21 cellular contexts compared by ENCODE assay signal in the genomic region with DNA sequence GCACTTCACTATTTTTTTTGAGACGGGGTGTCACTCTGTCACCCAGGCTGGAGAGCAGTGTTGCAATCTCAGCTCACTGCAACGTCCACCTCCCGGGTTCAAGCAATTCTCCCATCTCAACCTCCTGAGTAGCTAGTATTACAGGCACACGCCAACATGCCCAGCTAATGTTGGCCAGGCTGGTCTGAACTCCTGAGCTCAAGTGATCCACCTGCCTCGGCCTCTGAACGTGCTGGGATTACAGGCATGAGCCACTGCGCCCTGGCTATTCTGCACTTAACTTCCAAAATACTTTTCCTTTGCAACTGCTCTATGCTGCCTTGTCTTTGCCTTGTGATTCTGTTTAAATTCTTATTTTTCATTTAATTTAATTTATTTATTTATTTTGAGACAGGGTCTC.
DNase-seq lines count a peak whose midpoint lies in the region; ATAC-seq, FAIRE-seq and TF ChIP-seq lines count a peak whose summit lies in the region.
"Had no signal": no experiment of that assay in that cellular context is flagged by ENCODE, and none has a peak within 500 bp of the region (broad histone marks: within the 10 kb centered on the region; RNA-seq: fewer than 3 reads in every experiment).

No MANE protein-coding gene starts in this region.

- no peaks in the 10 kb centered on the region for H3K36me3 ChIP-seq in bronchial epithelial cell (ENCODE audit: control insufficient read depth, insufficient read depth, low read length)
- no peaks in the 10 kb centered on the region for H3K36me3 ChIP-seq in spleen
- no peaks in the 10 kb centered on the region for H3K36me3 ChIP-seq in kidney (ENCODE audit: control insufficient read depth in 1 of 2, insufficient read depth in 2 of 2, low read length in 2 of 2)
- H3K36me3 ChIP-seq in Karpas-422 (ENCODE audit: insufficient read depth, low read length) = no peaks in the 10 kb centered on the region
- H3K36me3 ChIP-seq: HAP-1 had no signal

- H3K79me2 ChIP-seq in Karpas-422 (ENCODE audit: low read length) = no peaks in the 10 kb centered on the region

- H3K27ac ChIP-seq in coronary artery = no peak overlapping the region
- no peak overlapping the region for H3K27ac ChIP-seq in spleen
- H3K27ac ChIP-seq in kidney (ENCODE audit: low read depth in 2 of 2, low read length in 2 of 2) = no peak overlapping the region
- no peak overlapping the region for H3K27ac ChIP-seq in Karpas-422 (ENCODE audit: low read length)

- CTCF ChIA-PET in activated naive CD4-positive, alpha-beta T cell treated with anti-CD3 and anti-CD28 coated beads, Interleukin-2, amount 10 ng/mL, durations not matched to agents 7 days and 5 days (lab: Charles Lee) = no interaction called here

- no peaks in the 10 kb centered on the region for H3K9me2 ChIP-seq in Karpas-422 (replicated peaks; ENCODE audit: insufficient read depth, low read length)

- no peaks in the 10 kb centered on the region for H3K4me1 Mint-ChIP-seq in activated naive CD4-positive, alpha-beta T cell treated with anti-CD3 and anti-CD28 coated beads, Interleukin-2, amount 10 ng/mL, durations not matched to agents 7 days and 5 days
- H3K4me1 Mint-ChIP-seq: CD4-positive, alpha-beta memory T cell had no signal

- H3K9ac ChIP-seq in kidney (ENCODE audit: low read length in 2 of 2) (no peak overlapping the region), Karpas-422 (ENCODE audit: low read length) (no peak overlapping the region)

- ATAC-seq in omental fat pad (ENCODE audit: low FRiP score) (no peak), GM21619 (IDR thresholded peaks at IDR 0.05; ENCODE audit: unreplicated experiment) (no peak)

- TF ChIP-seq POLR2A in spleen (IDR thresholded peaks at IDR 0.05) = no peak

- no peak overlapping the region for H3K4me3 ChIP-seq in bronchial epithelial cell (ENCODE audit: low read depth, low read length)
- no peak overlapping the region for H3K4me3 ChIP-seq in coronary artery
- H3K4me3 ChIP-seq in spleen = no peak overlapping the region
- no peak overlapping the region for H3K4me3 ChIP-seq in kidney (ENCODE audit: low read length in 2 of 2)
- no peak overlapping the region for H3K4me3 ChIP-seq in Karpas-422 (ENCODE audit: low read length)
- H3K4me3 ChIP-seq: HAP-1 had no signal

- H3K27me3 ChIP-seq in bronchial epithelial cell (ENCODE audit: control insufficient read depth, insufficient read depth, low read length) (no peaks in the 10 kb centered on the region), spleen (replicated peaks in 1 of 7) (no peaks in the 10 kb centered on the region), Karpas-422 (ENCODE audit: low read length) (no peaks in the 10 kb centered on the region)

- H3K4me2 ChIP-seq in Karpas-422 (ENCODE audit: low read depth, low read length, poor library complexity, severe bottlenecking) = no peak overlapping the region

- WGBS in spleen, 5 donors = 86 to 91% (median 88%) methylated on average over 7 of the region's 7 CpGs

- no peak overlapping the region for H3K27ac Mint-ChIP-seq in activated naive CD4-positive, alpha-beta T cell treated with anti-CD3 and anti-CD28 coated beads, Interleukin-2, amount 10 ng/mL, durations not matched to agents 7 days and 5 days
- H3K27ac Mint-ChIP-seq: CD4-positive, alpha-beta memory T cell; HFFc6 had no signal

- TF ChIP-seq CTCF in bronchial epithelial cell (IDR thresholded peaks at IDR 0.05; ENCODE audit: insufficient read depth, low read length, severe bottlenecking) (no peak), coronary artery (IDR thresholded peaks at IDR 0.05) (no peak), omental fat pad (IDR thresholded peaks at IDR 0.05) (no peak), spleen (IDR thresholded peaks at IDR 0.05 in 8 of 11, conservative IDR thresholded peaks at IDR 0.05 in 3 of 11) (no peak), kidney (IDR thresholded peaks at IDR 0.05; ENCODE audit: borderline replicate concordance, extremely low read depth, insufficient read depth) (no peak)

- H3K9me3 ChIP-seq in spleen = peaks cover 0 to 58% (median 0%) of the 10 kb centered on the region in 8 donors
- peaks cover 2 to 17% of the 10 kb centered on the region in 2 donors for H3K9me3 ChIP-seq in kidney (ENCODE audit: control insufficient read depth in 1 of 2, low read length in 2 of 2)
- H3K9me3 ChIP-seq in Karpas-422 (ENCODE audit: low read length) = no peaks in the 10 kb centered on the region; the same call in 1 of the 2 replicates
- H3K9me3 ChIP-seq: HAP-1 had no signal

- H4K20me1 ChIP-seq in Karpas-422 (ENCODE audit: insufficient read depth, low read depth, low read length) = no peaks in the 10 kb centered on the region

- intact Hi-C loops in spleen (cut with DNase I; ENCODE audit: low total_unique reads) = no loop called here
- intact Hi-C loops in kidney (cut with DNase I) = no loop called here

- H3K9me3 Mint-ChIP-seq in activated naive CD4-positive, alpha-beta T cell treated with anti-CD3 and anti-CD28 coated beads, Interleukin-2, amount 10 ng/mL, durations not matched to agents 7 days and 5 days = peaks cover 14% of the 10 kb centered on the region

- no peaks in the 10 kb centered on the region for H3K36me3 Mint-ChIP-seq in activated naive CD4-positive, alpha-beta T cell treated with anti-CD3 and anti-CD28 coated beads, Interleukin-2, amount 10 ng/mL, durations not matched to agents 7 days and 5 days
- H3K36me3 Mint-ChIP-seq: CD4-positive, alpha-beta memory T cell had no signal

- H3K4me3 Mint-ChIP-seq in activated naive CD4-positive, alpha-beta T cell treated with anti-CD3 and anti-CD28 coated beads, Interleukin-2, amount 10 ng/mL, durations not matched to agents 7 days and 5 days = no peak overlapping the region
- H3K4me3 Mint-ChIP-seq: CD4-positive, alpha-beta memory T cell; HFFc6 had no signal

- no peaks in the 10 kb centered on the region for H3K27me3 Mint-ChIP-seq in activated naive CD4-positive, alpha-beta T cell treated with anti-CD3 and anti-CD28 coated beads, Interleukin-2, amount 10 ng/mL, durations not matched to agents 7 days and 5 days
- H3K27me3 Mint-ChIP-seq: CD4-positive, alpha-beta memory T cell had no signal

- FAIRE-seq in bronchial epithelial cell (lab: Jason Lieb, UNC) (peak; percentile 28), kidney (lab: Jason Lieb, UNC) (no peak)
- FAIRE-seq: GM12891, GM18507, H54 had no signal

- DNase-seq in bronchial epithelial cell (ENCODE audit: low read depth) (no peak), coronary artery (ENCODE audit: low spot score) (peak; percentile 41), omental fat pad (ENCODE audit: low spot score) (peak; percentile 5), spleen (peak; percentile 8), kidney (no peak), Karpas-422 (no peak)
- no peak for DNase-seq in activated naive CD4-positive, alpha-beta T cell treated with anti-CD3 and anti-CD28 coated beads, Interleukin-2, amount 10 ng/mL, durations not matched to agents 7 days and 5 days
- DNase-seq: C1 segment of cervical spinal cord; Calu3; CD4-positive, alpha-beta memory T cell; COR-L47; DMS53; DMS79 treated with DMSO at 0.1 percent for 48 hours; GF-D8; GOT3; HFFc6 had no signal

- no peak overlapping the region for H2AFZ ChIP-seq in Karpas-422 (ENCODE audit: low read length)

- H3K4me1 ChIP-seq in spleen (no peaks in the 10 kb centered on the region), kidney (ENCODE audit: control insufficient read depth in 1 of 2, insufficient read depth in 1 of 2, low read depth in 1 of 2, low read length in 2 of 2) (no peaks in the 10 kb centered on the region), Karpas-422 (ENCODE audit: low read length) (no peaks in the 10 kb centered on the region)
- H3K4me1 ChIP-seq: HAP-1 had no signal

Comparison
In these comparisons a context has a peak if more than half of its experiments do, and no peak if none do; other contexts are left out.
1. DNase-seq: peak in coronary artery (single experiment), omental fat pad (single experiment) and spleen (single experiment); none in bronchial epithelial cell (single experiment), kidney (single experiment), activated naive CD4-positive, alpha-beta T cell treated with anti-CD3 and anti-CD28 coated beads, Interleukin-2, amount 10 ng/mL, durations not matched to agents 7 days and 5 days (single experiment) and Karpas-422 (single experiment).